30 cellular contexts compared by ENCODE assay signal in the genomic region with DNA sequence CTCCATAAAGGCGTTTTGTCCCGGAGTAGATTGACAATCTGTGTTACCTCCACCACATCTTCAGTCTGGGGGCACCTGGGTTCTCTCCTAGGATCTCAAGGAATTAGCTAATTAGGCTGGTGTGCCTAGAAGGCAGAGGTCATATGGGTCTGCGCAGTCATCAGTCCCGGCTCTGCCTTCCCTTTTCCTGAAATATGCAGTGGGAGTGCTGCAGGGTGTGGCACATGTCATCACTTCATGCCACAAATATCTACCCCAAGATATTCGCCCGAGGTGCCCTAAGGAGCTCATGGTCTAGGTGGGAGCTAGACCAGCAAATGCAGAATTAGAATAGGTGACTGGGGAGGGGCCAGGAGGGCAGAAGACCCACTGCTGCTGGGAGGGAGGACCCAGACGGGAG. TPM values are rescaled to one million over a fixed set of nuclear protein-coding genes. Genes with fewer than 3 reads are reported as not detected.
"Had no signal": no experiment of that assay in that cellular context is flagged by ENCODE, and none has a peak within 500 bp of the region (broad histone marks: within the 10 kb centered on the region; RNA-seq: fewer than 3 reads in every experiment).

No MANE protein-coding gene starts in this region.

- H3K4me3 ChIP-seq: esophagus muscularis mucosa, gastroesophageal sphincter, left lung, lower lobe of right lung, psoas muscle, right lobe of liver, spleen, thoracic aorta, transverse colon, uterus had no signal

- H3K27ac ChIP-seq: epithelial cell of prostate, esophagus muscularis mucosa, gastroesophageal sphincter, left lung, lower lobe of right lung, neutrophil, psoas muscle, right lobe of liver, spleen, thoracic aorta, transverse colon, uterus had no signal

- DNase-seq: effector memory CD8-positive, alpha-beta T cell; glutamatergic neuron; left lung; lower lobe of right lung; naive B cell; psoas muscle; retina; right lobe of liver; spleen; stimulated activated CD4-positive, alpha-beta T cell treated with anti-CD3 and anti-CD28 coated beads, Interleukin-15, amount 100 ng/mL, for 24 hours; stimulated activated CD4-positive, alpha-beta T cell treated with anti-CD3 and anti-CD28 coated beads, Interleukin-1b, Interleukin-23, amount 100 ng/mL, for 48 hours; stimulated activated CD4-positive, alpha-beta T cell treated with anti-CD3 and anti-CD28 coated beads, Interleukin-4, amount 100 ng/mL, for 24 hours; transverse colon; uterus had no signal

- H3K4me3 Mint-ChIP-seq: effector memory CD8-positive, alpha-beta T cell; memory B cell; mesothelial cell of epicardium; stimulated activated memory B cell treated with anti-CD40 and anti-IgM and Interleukin-4, amounts not matched to agents 10 μg/mL and 1 μg/mL and 100 μg/mL, for 72 hours; stimulated activated naive CD8-positive, alpha-beta T cell treated with anti-CD3 and anti-CD28 coated beads, Interleukin-15, Interleukin-2, amounts not matched to agents 100 ng/mL and 50 ng/mL, for 24 hours had no signal

- H3K4me1 Mint-ChIP-seq: memory B cell, mesothelial cell of epicardium, naive B cell had no signal

- H3K9me3 ChIP-seq: esophagus muscularis mucosa, gastroesophageal sphincter, left lung, lower lobe of right lung, neutrophil, psoas muscle, right lobe of liver, thoracic aorta, transverse colon, uterus had no signal

- H3K4me1 ChIP-seq: esophagus muscularis mucosa, left lung, lower lobe of right lung, psoas muscle, right lobe of liver, spleen, uterus had no signal

- H3K27me3 ChIP-seq: right lobe of liver, transverse colon had no signal

- ATAC-seq: effector memory CD8-positive, alpha-beta T cell; gastroesophageal sphincter; left lung; lower lobe of right lung; psoas muscle; right lobe of liver; stimulated activated memory B cell treated with anti-CD40 and anti-IgM and Interleukin-4, amounts not matched to agents 10 μg/mL and 1 μg/mL and 100 μg/mL, for 72 hours had no signal

- H3K27ac Mint-ChIP-seq: effector memory CD8-positive, alpha-beta T cell; memory B cell; mesothelial cell of epicardium; naive B cell; stimulated activated memory B cell treated with anti-CD40 and anti-IgM and Interleukin-4, amounts not matched to agents 10 μg/mL and 1 μg/mL and 100 μg/mL, for 72 hours; stimulated activated naive CD8-positive, alpha-beta T cell treated with anti-CD3 and anti-CD28 coated beads, Interleukin-15, Interleukin-2, amounts not matched to agents 100 ng/mL and 50 ng/mL, for 24 hours had no signal

- H3K9me3 Mint-ChIP-seq: effector memory CD8-positive, alpha-beta T cell; mesothelial cell of epicardium; stimulated activated memory B cell treated with anti-CD40 and anti-IgM and Interleukin-4, amounts not matched to agents 10 μg/mL and 1 μg/mL and 100 μg/mL, for 72 hours; stimulated activated naive CD8-positive, alpha-beta T cell treated with anti-CD3 and anti-CD28 coated beads, Interleukin-15, Interleukin-2, amounts not matched to agents 100 ng/mL and 50 ng/mL, for 24 hours had no signal

- H3K36me3 Mint-ChIP-seq: memory B cell; mesothelial cell of epicardium; naive B cell; stimulated activated memory B cell treated with anti-CD40 and anti-IgM and Interleukin-4, amounts not matched to agents 10 μg/mL and 1 μg/mL and 100 μg/mL, for 72 hours had no signal

- H3K36me3 ChIP-seq: esophagus muscularis mucosa, gastroesophageal sphincter, left lung, lower lobe of right lung, neutrophil, right lobe of liver, spleen, thoracic aorta, transverse colon, uterus had no signal

- FAIRE-seq: keratinocyte had no signal

RNA-seq across cellular contexts. Expression of a gene that starts 42.9 kb away (rescaled TPM):
- total RNA-seq: esophagus muscularis mucosa, fibroblast of villous mesenchyme, gastroesophageal sphincter, left lung, lower lobe of right lung, mesothelial cell of epicardium, mucosa of gallbladder, osteoblast, psoas muscle, right lobe of liver, skeletal muscle tissue, spleen, subcutaneous adipose tissue, thoracic aorta, transverse colon, uterus had no signal
- polyA plus RNA-seq: keratinocyte, neural cell, psoas muscle, spleen had no signal
